1 cellular context compared by ENCODE assay signal in genomic region chr20:47360489-47361267, GRCh38.
TF ChIP-seq lines count a peak whose summit lies in the region.

No MANE protein-coding gene starts in this region.

TF ChIP-seq in HepG2, 621 proteins besides CTCF, POLR2A, EP300 and RAD21 (continued from another document and continues in another):
- TF ChIP-seq ZNF275 (CRISPR knock-in tag; IDR thresholded peaks at IDR 0.05; ENCODE audit: borderline replicate concordance) (peak; percentile 78; the same call in 1 of the 2 replicates), THAP8 (CRISPR knock-in tag; IDR thresholded peaks at IDR 0.05; ENCODE audit: borderline replicate concordance) (no peak), ZNF549 (CRISPR knock-in tag; IDR thresholded peaks at IDR 0.05) (peak; percentile 83; the same call in 1 of the 2 replicates), WIZ (CRISPR knock-in tag; IDR thresholded peaks at IDR 0.05) (no peak; the same call in 1 of the 2 replicates), FOXP1 (IDR thresholded peaks at IDR 0.05) (no peak), FOXP1 (CRISPR knock-in tag; IDR thresholded peaks at IDR 0.05) (peak; percentile 42; the same call in 1 of the 2 replicates), ZSCAN30 (CRISPR knock-in tag; IDR thresholded peaks at IDR 0.05) (no peak), ZNF75D (CRISPR knock-in tag; IDR thresholded peaks at IDR 0.05; ENCODE audit: borderline replicate concordance) (no peak), GATAD2A (CRISPR knock-in tag; IDR thresholded peaks at IDR 0.05) (peak; percentile 70), ZNF616 (CRISPR knock-in tag; IDR thresholded peaks at IDR 0.05; ENCODE audit: low read depth) (no peak; the same call in 1 of the 2 replicates), TFE3 (CRISPR knock-in tag; IDR thresholded peaks at IDR 0.05) (peak; percentile 64), GLMP (CRISPR knock-in tag; IDR thresholded peaks at IDR 0.05; ENCODE audit: borderline replicate concordance) (no peak), ZBTB20 (CRISPR knock-in tag; IDR thresholded peaks at IDR 0.05; ENCODE audit: borderline replicate concordance, low read depth) (no peak), TRIM24 (CRISPR knock-in tag; IDR thresholded peaks at IDR 0.05) (no peak), ZNF619 (CRISPR knock-in tag; IDR thresholded peaks at IDR 0.05) (peak; percentile 81), YEATS4 (CRISPR knock-in tag; IDR thresholded peaks at IDR 0.05; ENCODE audit: borderline replicate concordance) (peak; percentile 94), ZNF639 (CRISPR knock-in tag; conservative IDR thresholded peaks at IDR 0.05) (no peak; the same call in 1 of the 2 replicates), SETDB1 (CRISPR knock-in tag; IDR thresholded peaks at IDR 0.05; ENCODE audit: borderline replicate concordance) (no peak), ZBTB14 (CRISPR knock-in tag; IDR thresholded peaks at IDR 0.05) (no peak), NBN (conservative IDR thresholded peaks at IDR 0.05) (no peak), BCL6 (CRISPR knock-in tag; IDR thresholded peaks at IDR 0.05) (peak; percentile 66), ZSCAN22 (CRISPR knock-in tag; IDR thresholded peaks at IDR 0.05) (peak; percentile 77; the same call in 1 of the 2 replicates), ZNF264 (CRISPR knock-in tag; IDR thresholded peaks at IDR 0.05) (peak; percentile 50; the same call in 1 of the 2 replicates), ZNF746 (CRISPR knock-in tag; IDR thresholded peaks at IDR 0.05) (peak; percentile 52; the same call in 1 of the 2 replicates), ZNF766 (CRISPR knock-in tag; IDR thresholded peaks at IDR 0.05; ENCODE audit: borderline replicate concordance) (no peak), SP2 (CRISPR knock-in tag; IDR thresholded peaks at IDR 0.05) (no peak), TEF (CRISPR knock-in tag; IDR thresholded peaks at IDR 0.05) (0 out of 2 replicates have a peak, but pooled peaks have one; percentile 70), ARID2 (CRISPR knock-in tag; IDR thresholded peaks at IDR 0.05; ENCODE audit: borderline replicate concordance) (peak; percentile 83; the same call in 1 of the 2 replicates), ETS1 (CRISPR knock-in tag; IDR thresholded peaks at IDR 0.05) (peak; percentile 58; the same call in 1 of the 2 replicates), ZNF260 (CRISPR knock-in tag; IDR thresholded peaks at IDR 0.05; ENCODE audit: borderline replicate concordance, low read depth) (no peak), ZSCAN29 (CRISPR knock-in tag; conservative IDR thresholded peaks at IDR 0.05) (peak; percentile 53; the same call in 1 of the 2 replicates), MEIS2 (CRISPR knock-in tag; IDR thresholded peaks at IDR 0.05) (peak; percentile 71), ZNF674 (CRISPR knock-in tag; IDR thresholded peaks at IDR 0.05; ENCODE audit: low read depth) (no peak), SRSF1 (optimal IDR thresholded peaks at IDR 0.05; ENCODE audit: low read depth, low read length) (peak; percentile 87), U2AF1 (optimal IDR thresholded peaks at IDR 0.05; ENCODE audit: low read depth, low read length) (peak; percentile 87), NCOR1 (IDR thresholded peaks at IDR 0.05; ENCODE audit: borderline replicate concordance, low read length) (0 out of 2 replicates have a peak, but pooled peaks have one; percentile 12), ZBTB46 (CRISPR knock-in tag; IDR thresholded peaks at IDR 0.05; ENCODE audit: borderline replicate concordance) (no peak), ZNF703 (CRISPR knock-in tag; IDR thresholded peaks at IDR 0.05; ENCODE audit: borderline replicate concordance) (0 out of 2 replicates have a peak, but pooled peaks have one; percentile 86), ZNF547 (CRISPR knock-in tag; IDR thresholded peaks at IDR 0.05) (peak; percentile 98), DMAP1 (CRISPR knock-in tag; IDR thresholded peaks at IDR 0.05) (peak; percentile 74), ZKSCAN5 (CRISPR knock-in tag; IDR thresholded peaks at IDR 0.05) (no peak), SALL2 (CRISPR knock-in tag; IDR thresholded peaks at IDR 0.05) (peak; percentile 94; the same call in 1 of the 2 replicates), IRF2 (CRISPR knock-in tag; IDR thresholded peaks at IDR 0.05) (peak; percentile 73), FUBP1 (CRISPR knock-in tag; IDR thresholded peaks at IDR 0.05; ENCODE audit: borderline replicate concordance) (peak; percentile 98), KAT7 (CRISPR knock-in tag; IDR thresholded peaks at IDR 0.05; ENCODE audit: borderline replicate concordance) (peak; percentile 89), UBTF (CRISPR knock-in tag; IDR thresholded peaks at IDR 0.05) (peak; percentile 93), TRIM22 (IDR thresholded peaks at IDR 0.05) (no peak), ZNF446 (CRISPR knock-in tag; IDR thresholded peaks at IDR 0.05) (no peak)
